ENCODE assay signal across 26 cellular contexts in the genomic region with DNA sequence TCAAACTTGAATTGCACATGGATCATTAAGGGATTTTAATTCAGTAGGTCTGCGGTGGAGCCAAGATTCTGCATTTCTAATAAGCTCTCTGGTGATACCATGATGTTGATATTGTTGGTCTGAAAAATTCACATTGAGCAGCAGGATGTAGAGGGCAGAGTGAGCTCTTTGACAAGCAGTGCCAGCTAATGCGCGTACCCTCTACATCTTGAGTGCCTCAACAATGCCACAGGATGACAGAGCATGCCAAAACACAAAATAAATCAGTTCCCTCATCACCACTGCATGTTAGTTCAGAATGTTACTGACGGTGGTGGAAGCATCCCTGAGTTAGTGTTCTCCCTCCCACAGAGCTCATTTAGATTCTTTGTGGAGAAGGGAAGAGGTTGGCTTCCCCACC. TPM values are rescaled to one million over a fixed set of nuclear protein-coding genes. Genes with fewer than 3 reads are reported as not detected.
"Had no signal": no experiment of that assay in that cellular context is flagged by ENCODE, and none has a peak within 500 bp of the region (broad histone marks: within the 10 kb centered on the region; RNA-seq: fewer than 3 reads in every experiment).

No MANE protein-coding gene starts in this region.

- H3K27ac Mint-ChIP-seq: activated CD8-positive, alpha-beta memory T cell treated with anti-CD3 and anti-CD28 coated beads, Interleukin-2, amount 10 ng/mL, durations not matched to agents 7 days and 5 days; activated CD8-positive, alpha-beta T cell treated with anti-CD3 and anti-CD28 coated beads, Interleukin-2, amount 10 ng/mL, durations not matched to agents 7 days and 5 days; activated naive CD4-positive, alpha-beta T cell treated with anti-CD3 and anti-CD28 coated beads, Interleukin-2, amount 50 U/mL, for 24 hours; activated T-cell treated with anti-CD3 and anti-CD28 coated beads, Interleukin-2, amount 50 U/mL, for 24 hours; activated T-helper 1 cell treated with anti-CD3 and anti-CD28 coated beads, Interleukin-12 subunit alpha, Interleukin-12 subunit beta, Interleukin-2, Interleukin-4 antibody, amounts not matched to agents 30 ng/mL and 10 ng/mL and 1 ng/mL, durations not matched to agents 14 hours and 24 hours and 36 hours; T-helper 1 cell treated with Interleukin-12 subunit alpha and Interleukin-12 subunit beta and Interleukin-4 antibody, amounts not matched to agents 30 μg/mL and 1 μg/mL, for 36 hours had no signal

- H3K9me3 Mint-ChIP-seq: activated naive CD4-positive, alpha-beta T cell treated with anti-CD3 and anti-CD28 coated beads, Interleukin-2, amount 50 U/mL, for 24 hours; activated T-helper 1 cell treated with anti-CD3 and anti-CD28 coated beads, Interleukin-12 subunit alpha, Interleukin-12 subunit beta, Interleukin-2, Interleukin-4 antibody, amounts not matched to agents 30 ng/mL and 10 ng/mL and 1 ng/mL, durations not matched to agents 14 hours and 24 hours and 36 hours; T-helper 1 cell treated with Interleukin-12 subunit alpha and Interleukin-12 subunit beta and Interleukin-4 antibody, amounts not matched to agents 30 μg/mL and 1 μg/mL, for 36 hours had no signal

- H3K4me3 ChIP-seq: ascending aorta, SJSA1 had no signal

- H3K27ac ChIP-seq: ascending aorta, brain microvascular endothelial cell, SJSA1 had no signal

- H3K27me3 Mint-ChIP-seq: activated CD8-positive, alpha-beta memory T cell treated with anti-CD3 and anti-CD28 coated beads, Interleukin-2, amount 10 ng/mL, durations not matched to agents 7 days and 5 days; activated naive CD4-positive, alpha-beta T cell treated with anti-CD3 and anti-CD28 coated beads, Interleukin-2, amount 50 U/mL, for 24 hours had no signal

- H3K4me1 ChIP-seq: ascending aorta, SJSA1 had no signal

- H3K9me3 ChIP-seq: ascending aorta, SJSA1 had no signal

- DNase-seq: activated CD4-positive, alpha-beta T cell treated with anti-CD3 and anti-CD28 coated beads for 4 hours; activated CD8-positive, alpha-beta memory T cell treated with anti-CD3 and anti-CD28 coated beads, Interleukin-2, amount 10 ng/mL, durations not matched to agents 7 days and 5 days; activated CD8-positive, alpha-beta T cell treated with anti-CD3 and anti-CD28 coated beads, Interleukin-2, amount 10 ng/mL, durations not matched to agents 7 days and 5 days; activated effector memory CD4-positive, alpha-beta T cell treated with Interleukin-2 at 50 U/mL for 16 hours; activated naive CD4-positive, alpha-beta T cell; activated T-cell treated with anti-CD3 and anti-CD28 coated beads, Interleukin-2, amount 50 U/mL, for 24 hours; brain microvascular endothelial cell; central memory CD4-positive, alpha-beta T cell; KG1; NCI-H1048; NCI-H146; NCI-H187 treated with DMSO at 0.1 percent for 48 hours; NCI-H510A treated with DMSO at 0.1 percent for 48 hours; NK-92 treated with Interleukin-12 subunit alpha and Interleukin-12 subunit beta, amount 100 ng/mL, for 24 hours; OCI-M1; RPMI8226; SHP77; SW 1271 had no signal

- H3K27me3 ChIP-seq: ascending aorta, brain microvascular endothelial cell, SJSA1 had no signal

- H3K36me3 ChIP-seq: ascending aorta, brain microvascular endothelial cell, SJSA1 had no signal

- H3K4me3 Mint-ChIP-seq: activated CD8-positive, alpha-beta memory T cell treated with anti-CD3 and anti-CD28 coated beads, Interleukin-2, amount 10 ng/mL, durations not matched to agents 7 days and 5 days; activated CD8-positive, alpha-beta T cell treated with anti-CD3 and anti-CD28 coated beads, Interleukin-2, amount 10 ng/mL, durations not matched to agents 7 days and 5 days; activated naive CD4-positive, alpha-beta T cell treated with anti-CD3 and anti-CD28 coated beads, Interleukin-2, amount 50 U/mL, for 24 hours; activated T-cell treated with anti-CD3 and anti-CD28 coated beads, Interleukin-2, amount 50 U/mL, for 24 hours; activated T-helper 1 cell treated with anti-CD3 and anti-CD28 coated beads, Interleukin-12 subunit alpha, Interleukin-12 subunit beta, Interleukin-2, Interleukin-4 antibody, amounts not matched to agents 30 ng/mL and 10 ng/mL and 1 ng/mL, durations not matched to agents 14 hours and 24 hours and 36 hours; T-helper 1 cell treated with Interleukin-12 subunit alpha and Interleukin-12 subunit beta and Interleukin-4 antibody, amounts not matched to agents 30 μg/mL and 1 μg/mL, for 36 hours had no signal

- ATAC-seq: activated CD4-positive, CD25-positive, alpha-beta regulatory T cell treated with anti-CD3 and anti-CD28 coated beads, Interleukin-2, amount 50 U/mL, for 24 hours; activated CD8-positive, alpha-beta memory T cell treated with anti-CD3 and anti-CD28 coated beads, Interleukin-2, amount 10 ng/mL, durations not matched to agents 7 days and 5 days; activated CD8-positive, alpha-beta T cell treated with anti-CD3 and anti-CD28 coated beads, Interleukin-2, amount 10 ng/mL, durations not matched to agents 7 days and 5 days; Panc1; SK-N-SH treated with all-trans-retinoic acid at 6 μM for 48 hours had no signal

- H3K36me3 Mint-ChIP-seq: activated CD8-positive, alpha-beta memory T cell treated with anti-CD3 and anti-CD28 coated beads, Interleukin-2, amount 10 ng/mL, durations not matched to agents 7 days and 5 days; activated naive CD4-positive, alpha-beta T cell treated with anti-CD3 and anti-CD28 coated beads, Interleukin-2, amount 50 U/mL, for 24 hours had no signal

- H3K4me1 Mint-ChIP-seq: activated CD8-positive, alpha-beta memory T cell treated with anti-CD3 and anti-CD28 coated beads, Interleukin-2, amount 10 ng/mL, durations not matched to agents 7 days and 5 days; activated naive CD4-positive, alpha-beta T cell treated with anti-CD3 and anti-CD28 coated beads, Interleukin-2, amount 50 U/mL, for 24 hours had no signal

RNA-seq across cellular contexts. Expression of gene IL1RAPL1, which starts 23.5 kb away (rescaled TPM):
- total RNA-seq: activated CD8-positive, alpha-beta memory T cell treated with anti-CD3 and anti-CD28 coated beads, Interleukin-2, amount 10 ng/mL, durations not matched to agents 7 days and 5 days; activated CD8-positive, alpha-beta T cell treated with anti-CD3 and anti-CD28 coated beads, Interleukin-2, amount 10 ng/mL, durations not matched to agents 7 days and 5 days; activated T-helper 1 cell treated with anti-CD3 and anti-CD28 coated beads, Interleukin-12 subunit alpha, Interleukin-12 subunit beta, Interleukin-2, Interleukin-4 antibody, amounts not matched to agents 30 ng/mL and 10 ng/mL and 1 ng/mL, durations not matched to agents 14 hours and 24 hours and 36 hours; ascending aorta; SJSA1 had no signal
